14 cellular contexts compared by ENCODE assay signal in the genomic region with DNA sequence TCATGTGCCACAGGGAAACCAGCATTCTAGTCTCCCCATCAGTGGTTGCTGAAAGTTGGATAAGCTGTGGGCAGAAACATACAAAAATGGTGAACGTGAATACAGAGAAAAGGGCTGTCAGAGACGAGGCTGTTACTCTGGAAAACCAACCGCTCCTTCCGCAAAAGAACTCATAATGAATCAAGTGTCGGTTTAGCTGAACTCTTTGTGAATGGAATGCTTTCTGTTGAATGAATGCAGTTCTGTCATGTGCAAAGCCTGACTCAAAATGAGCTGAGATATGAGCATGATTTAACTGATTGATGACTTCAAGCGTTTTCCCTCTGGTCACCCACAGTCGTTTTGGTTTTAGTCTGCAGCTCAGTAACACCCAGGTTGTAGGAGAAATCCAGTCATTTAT.
DNase-seq lines count a peak whose midpoint lies in the region; ATAC-seq lines count a peak whose summit lies in the region.
"Had no signal": no experiment of that assay in that cellular context is flagged by ENCODE, and none has a peak within 500 bp of the region (broad histone marks: within the 10 kb centered on the region; RNA-seq: fewer than 3 reads in every experiment).

No MANE protein-coding gene starts in this region.

- H3K4me3 Mint-ChIP-seq in activated CD8-positive, alpha-beta memory T cell treated with anti-CD3 and anti-CD28 coated beads, Interleukin-2, amount 10 ng/mL, durations not matched to agents 7 days and 5 days = peak overlapping the region; percentile 53
- peak overlapping the region; percentile 9 for H3K4me3 Mint-ChIP-seq in activated T-cell treated with anti-CD3 and anti-CD28 coated beads, Interleukin-2, amount 50 U/mL, for 4 hours
- H3K4me3 Mint-ChIP-seq: WTC11 had no signal

- H3K9me3 Mint-ChIP-seq in activated CD8-positive, alpha-beta memory T cell treated with anti-CD3 and anti-CD28 coated beads, Interleukin-2, amount 10 ng/mL, durations not matched to agents 7 days and 5 days (ENCODE audit: low read depth) = no peaks in the 10 kb centered on the region
- H3K9me3 Mint-ChIP-seq in activated T-cell treated with anti-CD3 and anti-CD28 coated beads, Interleukin-2, amount 50 U/mL, for 4 hours = no peaks in the 10 kb centered on the region
- H3K9me3 Mint-ChIP-seq: WTC11 had no signal

- ATAC-seq in activated CD8-positive, alpha-beta memory T cell treated with anti-CD3 and anti-CD28 coated beads, Interleukin-2, amount 10 ng/mL, durations not matched to agents 7 days and 5 days = peak; percentile 51
- ATAC-seq in HG02852 (IDR thresholded peaks at IDR 0.05; ENCODE audit: unreplicated experiment) = peak; percentile 52
- peak; percentile 59 to 62 for ATAC-seq in activated T-cell treated with anti-CD3 and anti-CD28 coated beads, Interleukin-2, amount 50 U/mL, for 4 hours
- no peak for ATAC-seq in HG03280 (IDR thresholded peaks at IDR 0.05; ENCODE audit: unreplicated experiment)
- ATAC-seq: WTC11 had no signal

- peaks cover 79% of the 10 kb centered on the region for H3K4me1 Mint-ChIP-seq in activated CD8-positive, alpha-beta memory T cell treated with anti-CD3 and anti-CD28 coated beads, Interleukin-2, amount 10 ng/mL, durations not matched to agents 7 days and 5 days
- H3K4me1 Mint-ChIP-seq in activated T-cell treated with anti-CD3 and anti-CD28 coated beads, Interleukin-2, amount 50 U/mL, for 4 hours (ENCODE audit: low read depth) = peaks cover 98% of the 10 kb centered on the region

- peak; percentile 84 for DNase-seq in activated CD8-positive, alpha-beta memory T cell treated with anti-CD3 and anti-CD28 coated beads, Interleukin-2, amount 10 ng/mL, durations not matched to agents 7 days and 5 days
- no peak for DNase-seq in activated CD8-positive, alpha-beta memory T cell treated with anti-CD3 and anti-CD28 coated beads, Interleukin-2, amount 50 U/mL, for 4 hours
- no peak for DNase-seq in activated T-cell treated with anti-CD3 and anti-CD28 coated beads, Interleukin-2, amount 50 U/mL, for 4 hours
- DNase-seq in pons (ENCODE audit: low spot score) (peak; percentile 12), H4 (ENCODE audit: low spot score) (no peak), medulla oblongata (ENCODE audit: extremely low spot score) (no peak)
- DNase-seq: KBM-7, NCI-H2171 treated with DMSO at 0.1 percent for 48 hours, Right ventricle myocardium superior, testis had no signal

- CTCF ChIA-PET in activated CD8-positive, alpha-beta memory T cell treated with anti-CD3 and anti-CD28 coated beads, Interleukin-2, amount 10 ng/mL, durations not matched to agents 7 days and 5 days (lab: Charles Lee) = interaction anchor here (0.7 to 5.6 kb wide), 30 partner anchors 12 to 542 kb away, joined by 3 to 92 read pairs (median 7); no protein-coding TSS in a partner anchor

- H3K27ac Mint-ChIP-seq in activated CD8-positive, alpha-beta memory T cell treated with anti-CD3 and anti-CD28 coated beads, Interleukin-2, amount 10 ng/mL, durations not matched to agents 7 days and 5 days = peak overlapping the region; percentile 92
- H3K27ac Mint-ChIP-seq: WTC11 had no signal

- H3K36me3 Mint-ChIP-seq in activated CD8-positive, alpha-beta memory T cell treated with anti-CD3 and anti-CD28 coated beads, Interleukin-2, amount 10 ng/mL, durations not matched to agents 7 days and 5 days = peaks cover 30% of the 10 kb centered on the region
- peaks cover 1% of the 10 kb centered on the region for H3K36me3 Mint-ChIP-seq in activated T-cell treated with anti-CD3 and anti-CD28 coated beads, Interleukin-2, amount 50 U/mL, for 4 hours (ENCODE audit: insufficient read depth)
- H3K36me3 Mint-ChIP-seq: brain, WTC11 had no signal

- H3K27me3 Mint-ChIP-seq in activated CD8-positive, alpha-beta memory T cell treated with anti-CD3 and anti-CD28 coated beads, Interleukin-2, amount 10 ng/mL, durations not matched to agents 7 days and 5 days = no peaks in the 10 kb centered on the region
- no peaks in the 10 kb centered on the region for H3K27me3 Mint-ChIP-seq in activated T-cell treated with anti-CD3 and anti-CD28 coated beads, Interleukin-2, amount 50 U/mL, for 4 hours (ENCODE audit: low read depth)

Comparison
In these comparisons a context has a peak if more than half of its experiments do, and no peak if none do; other contexts are left out.
1. DNase-seq: peak in activated CD8-positive, alpha-beta memory T cell treated with anti-CD3 and anti-CD28 coated beads, Interleukin-2, amount 10 ng/mL, durations not matched to agents 7 days and 5 days (single experiment) and pons (single experiment); none in activated CD8-positive, alpha-beta memory T cell treated with anti-CD3 and anti-CD28 coated beads, Interleukin-2, amount 50 U/mL, for 4 hours (single experiment), activated T-cell treated with anti-CD3 and anti-CD28 coated beads, Interleukin-2, amount 50 U/mL, for 4 hours (single experiment), H4 (single experiment) and medulla oblongata (single experiment).